ENCODE assay signal across 17 cellular contexts in genomic region chr9:104900324-104900723, GRCh38.
"Had no signal": no experiment of that assay in that cellular context is flagged by ENCODE, and none has a peak within 500 bp of the region (broad histone marks: within the 10 kb centered on the region; RNA-seq: fewer than 3 reads in every experiment).

No MANE protein-coding gene starts in this region.

- FAIRE-seq: bronchial epithelial cell, pancreas had no signal

- H3K27me3 ChIP-seq: colonic mucosa, pancreas, tibial artery had no signal

- H3K27ac ChIP-seq: colonic mucosa, pancreas, tibial artery had no signal

- H3K9me3 ChIP-seq: colonic mucosa, pancreas, tibial artery had no signal

- H3K4me3 ChIP-seq: colonic mucosa, pancreas, tibial artery had no signal

- DNase-seq: activated CD4-positive, alpha-beta T cell treated with anti-CD3 and anti-CD28 coated beads for 1 hour; activated CD4-positive, alpha-beta T cell treated with anti-CD3 and anti-CD28 coated beads, Interleukin-2, amount 50 U/mL, for 1 hour; activated CD8-positive, alpha-beta memory T cell treated with anti-CD3 and anti-CD28 coated beads, Interleukin-2, amount 50 U/mL, for 48 hours; activated naive CD4-positive, alpha-beta T cell treated with Interleukin-2 at 50 U/mL for 16 hours; activated naive CD8-positive, alpha-beta T cell treated with anti-CD3 and anti-CD28 coated beads for 36 hours; activated T-cell treated with anti-CD3 and anti-CD28 coated beads, Interleukin-2, amount 50 U/mL, for 4 hours; amygdala; colonic mucosa; kidney glomerular epithelial cell; left ventricle myocardium superior; pancreas; right cardiac atrium; stimulated activated CD4-positive, alpha-beta T cell treated with anti-CD3 and anti-CD28 coated beads, Interleukin-12 subunit alpha, Interleukin-12 subunit beta, amount 100 ng/mL, for 4 hours; stimulated activated CD4-positive, alpha-beta T cell treated with anti-CD3 and anti-CD28 coated beads, Interleukin-4, amount 100 ng/mL, for 4 hours; T-helper 9 cell; tibial artery had no signal

- H3K36me3 ChIP-seq: colonic mucosa, pancreas had no signal

- ATAC-seq: activated T-cell treated with anti-CD3 and anti-CD28 coated beads, Interleukin-2, amount 50 U/mL, for 4 hours; left ventricle myocardium superior; pancreas; right cardiac atrium had no signal

- H3K4me1 ChIP-seq: colonic mucosa, pancreas had no signal
